In genomic region chr17:67289174-67289876, GRCh38 we compare ENCODE assay signal across 9 cellular contexts. TPM values are rescaled to one million over a fixed set of nuclear protein-coding genes. Genes with fewer than 3 reads are reported as not detected.
DNase-seq lines count a peak whose midpoint lies in the region; ATAC-seq and TF ChIP-seq lines count a peak whose summit lies in the region.
"Had no signal": no experiment of that assay in that cellular context is flagged by ENCODE, and none has a peak within 500 bp of the region (broad histone marks: within the 10 kb centered on the region; RNA-seq: fewer than 3 reads in every experiment).

No MANE protein-coding gene starts in this region.

- no peaks in the 10 kb centered on the region for H3K9me3 ChIP-seq in lower lobe of right lung
- no peaks in the 10 kb centered on the region for H3K9me3 ChIP-seq in thyroid gland

- TF ChIP-seq CTCF in lower lobe of right lung (IDR thresholded peaks at IDR 0.05) (no peak), thyroid gland (IDR thresholded peaks at IDR 0.05) (no peak)

- DNase-seq in M059J (ENCODE audit: low read depth), result peak; percentile 12
- peak; percentile 64 for DNase-seq in lower lobe of right lung
- peak; percentile 79 to 80 for DNase-seq in thyroid gland
- DNase-seq in NCI-H2029 treated with DMSO at 0.1 percent for 48 hours (lab: John Stamatoyannopoulos, UW), result no peak
- DNase-seq in stimulated activated naive CD4-positive, alpha-beta T cell treated with Interleukin-2 at 50 U/mL for 16 hours (lab: John Stamatoyannopoulos, UW), result no peak
- DNase-seq: NCI-H187 had no signal

- intact Hi-C loops in dendritic cell treated with granulocyte-macrophage colony-stimulating factor and Interleukin-4, amounts not matched to agents 40 ng/mL and 50 ng/mL, for 4 days (cut with micrococcal nuclease), result no loop called here
- intact Hi-C loops in lower lobe of right lung (cut with DNase I) (no loop called here), thyroid gland (cut with DNase I) (no loop called here)

- H3K4me1 Mint-ChIP-seq in dendritic cell treated with granulocyte-macrophage colony-stimulating factor and Interleukin-4, amounts not matched to agents 40 ng/mL and 50 ng/mL, for 4 days (ENCODE audit: low read depth), result peaks cover 22% of the 10 kb centered on the region

- H3K4me3 Mint-ChIP-seq in dendritic cell treated with granulocyte-macrophage colony-stimulating factor and Interleukin-4, amounts not matched to agents 40 ng/mL and 50 ng/mL, for 4 days, result peak overlapping the region; percentile 10

- no peaks in the 10 kb centered on the region for H3K36me3 Mint-ChIP-seq in dendritic cell treated with granulocyte-macrophage colony-stimulating factor and Interleukin-4, amounts not matched to agents 40 ng/mL and 50 ng/mL, for 4 days (ENCODE audit: low read depth)

- peak; percentile 65 to 72 for ATAC-seq in lower lobe of right lung
- ATAC-seq in activated CD4-positive, CD25-positive, alpha-beta regulatory T cell treated with anti-CD3 and anti-CD28 coated beads, Interleukin-2, amount 50 U/mL, for 24 hours, result no peak
- ATAC-seq in HG03460 (IDR thresholded peaks at IDR 0.05; ENCODE audit: unreplicated experiment), result no peak

- H3K9me3 Mint-ChIP-seq in dendritic cell treated with granulocyte-macrophage colony-stimulating factor and Interleukin-4, amounts not matched to agents 40 ng/mL and 50 ng/mL, for 4 days, result no peaks in the 10 kb centered on the region

- H3K27ac Mint-ChIP-seq in dendritic cell treated with granulocyte-macrophage colony-stimulating factor and Interleukin-4, amounts not matched to agents 40 ng/mL and 50 ng/mL, for 4 days, result peak overlapping the region; percentile 62

- H3K27me3 ChIP-seq in lower lobe of right lung (ENCODE audit: low read depth) (no peaks in the 10 kb centered on the region), thyroid gland (no peaks in the 10 kb centered on the region)

- 6 to 10% methylated on average over 12 to 14 of the region's 14 CpGs for WGBS in thyroid gland, 2 donors

- H3K36me3 ChIP-seq in lower lobe of right lung (no peaks in the 10 kb centered on the region), thyroid gland (no peaks in the 10 kb centered on the region)

- H3K4me1 ChIP-seq in lower lobe of right lung (peaks cover 18% of the 10 kb centered on the region), thyroid gland (peaks cover 0 to 22% of the 10 kb centered on the region in 2 donors)

- H3K27ac ChIP-seq in lower lobe of right lung (no peak overlapping the region), thyroid gland (peak overlapping the region in 1 of 3 donors; percentile 6)

- no peaks in the 10 kb centered on the region for H3K27me3 Mint-ChIP-seq in dendritic cell treated with granulocyte-macrophage colony-stimulating factor and Interleukin-4, amounts not matched to agents 40 ng/mL and 50 ng/mL, for 4 days

- TF ChIP-seq POLR2A in thyroid gland (IDR thresholded peaks at IDR 0.05), result no peak

- no peak overlapping the region for H3K4me3 ChIP-seq in lower lobe of right lung
- H3K4me3 ChIP-seq in thyroid gland (replicated peaks in 1 of 3), result no peak overlapping the region

RNA-seq across cellular contexts. Expression of gene HELZ, which starts 44.3 kb away (rescaled TPM):
- 15.1 and 21.9 TPM in 2 replicates for total RNA-seq in M059J (2014; rRNA removed; shearing (Covaris generic))
- total RNA-seq in lower lobe of right lung (68.9 TPM), thyroid gland (100 to 1,000 TPM in 1 of 4 donors, 10 to 100 TPM in 3; 63.4 to 134 (median 88.2) TPM)

Comparison
In these comparisons a context has a peak if more than half of its experiments do, and no peak if none do; other contexts are left out.
1. DNase-seq: peak in M059J (single experiment), lower lobe of right lung (single experiment) and thyroid gland (2 of 2); none in NCI-H2029 treated with DMSO at 0.1 percent for 48 hours (single experiment) and stimulated activated naive CD4-positive, alpha-beta T cell treated with Interleukin-2 at 50 U/mL for 16 hours (single experiment).
2. ATAC-seq: peak in lower lobe of right lung (2 of 2); none in activated CD4-positive, CD25-positive, alpha-beta regulatory T cell treated with anti-CD3 and anti-CD28 coated beads, Interleukin-2, amount 50 U/mL, for 24 hours (0 of 2) and HG03460 (single experiment).